12 cellular contexts compared by ENCODE assay signal in the genomic region with DNA sequence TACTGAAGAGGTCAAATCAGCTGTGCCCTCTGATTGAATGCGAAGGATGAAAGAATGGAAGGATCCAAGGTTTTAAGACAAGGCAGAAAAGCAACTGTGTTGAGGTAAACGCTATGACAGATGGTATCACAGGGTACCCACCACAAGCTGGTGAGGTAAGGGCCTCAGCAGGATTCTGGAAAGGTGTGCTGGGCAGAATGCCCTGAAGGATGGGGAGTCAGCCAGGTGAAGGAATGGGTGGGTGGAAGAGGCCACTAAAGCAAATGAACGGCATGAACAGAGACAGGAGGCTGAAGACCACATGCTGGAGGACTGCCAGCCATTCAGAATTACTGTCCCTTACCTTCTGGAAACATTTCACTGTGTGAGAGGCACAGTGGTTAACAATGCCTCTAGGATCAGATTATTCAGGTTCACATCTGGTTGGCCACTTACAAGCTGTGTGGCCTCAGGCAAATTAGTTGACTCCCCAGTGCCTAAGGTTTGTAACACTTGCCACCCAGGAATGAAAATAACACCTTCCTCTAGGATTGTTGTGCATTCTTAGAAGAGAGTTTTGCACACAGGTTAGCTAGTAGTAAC. TPM values are rescaled to one million over a fixed set of nuclear protein-coding genes. Genes with fewer than 3 reads are reported as not detected.
DNase-seq lines count a peak whose midpoint lies in the region; ATAC-seq and TF ChIP-seq lines count a peak whose summit lies in the region.
"Had no signal": no experiment of that assay in that cellular context is flagged by ENCODE, and none has a peak within 500 bp of the region (broad histone marks: within the 10 kb centered on the region; RNA-seq: fewer than 3 reads in every experiment).

No MANE protein-coding gene starts in this region.

- no peaks in the 10 kb centered on the region for H3F3A ChIP-seq in GM23338 (replicated peaks; ENCODE audit: low read depth)

- no peak overlapping the region for H2AFZ ChIP-seq in GM23338

- no peak overlapping the region for H3K27ac ChIP-seq in GM23338 (ENCODE audit: low read depth)
- no peak overlapping the region for H3K27ac ChIP-seq in ovary

- H3K4me3 ChIP-seq in GM23338 (no peak overlapping the region), ovary (no peak overlapping the region)

- no peaks in the 10 kb centered on the region for H3K36me3 Mint-ChIP-seq in GM23338 (ENCODE audit: low read depth)
- H3K36me3 Mint-ChIP-seq in activated naive CD8-positive, alpha-beta T cell treated with anti-CD3 and anti-CD28 coated beads for 36 hours = peaks cover 22% of the 10 kb centered on the region
- no peaks in the 10 kb centered on the region for H3K36me3 Mint-ChIP-seq in naive B cell

- TF ChIP-seq POLR2A in ovary (IDR thresholded peaks at IDR 0.05) = no peak

- no peaks in the 10 kb centered on the region for H3K27me3 ChIP-seq in GM23338 (ENCODE audit: insufficient read depth)
- no peaks in the 10 kb centered on the region for H3K27me3 ChIP-seq in ovary

- no peaks in the 10 kb centered on the region for H3K27me3 Mint-ChIP-seq in GM23338 (ENCODE audit: insufficient read depth, low read depth, poor library complexity)
- no peaks in the 10 kb centered on the region for H3K27me3 Mint-ChIP-seq in activated naive CD8-positive, alpha-beta T cell treated with anti-CD3 and anti-CD28 coated beads for 36 hours
- H3K27me3 Mint-ChIP-seq in naive B cell = peaks cover 11 to 14% (median 12%) of the 10 kb centered on the region in 3 donors

- TF ChIP-seq EP300 in ovary (IDR thresholded peaks at IDR 0.05) = no peak

- H3K4me3 Mint-ChIP-seq in GM23338 (no peak overlapping the region), naive B cell (peak overlapping the region in 1 of 8 donors; percentile 15)
- H3K4me3 Mint-ChIP-seq in activated naive CD8-positive, alpha-beta T cell treated with anti-CD3 and anti-CD28 coated beads for 36 hours = peak overlapping the region; percentile 16

- TF ChIP-seq CTCF in GM23338 (conservative IDR thresholded peaks at IDR 0.05; ENCODE audit: low read depth in 2 of 2) = no peak
- TF ChIP-seq CTCF in ovary (IDR thresholded peaks at IDR 0.05) = no peak

- intact Hi-C loops in ovary (cut with DNase I) = no loop called here

- H3K4me1 ChIP-seq in GM23338 (ENCODE audit: insufficient read depth) = peaks cover 26% of the 10 kb centered on the region
- H3K4me1 ChIP-seq in ovary (ENCODE audit: insufficient read depth) = no peaks in the 10 kb centered on the region

- DNase-seq in NCI-H2171 treated with DMSO at 0.1 percent for 48 hours (lab: John Stamatoyannopoulos, UW) (peak; percentile 3), NCI-H2171 (lab: John Stamatoyannopoulos, UW) (no peak), GM23338 (ENCODE audit: low spot score) (no peak), naive B cell (no peak), DMS79 treated with DMSO at 0.1 percent for 48 hours (lab: John Stamatoyannopoulos, UW) (no peak), ovary (no peak)
- DNase-seq in activated naive CD8-positive, alpha-beta T cell treated with anti-CD3 and anti-CD28 coated beads for 36 hours = no peak
- DNase-seq: 8988T, activated gamma-delta T cell, DMS153, left cardiac atrium had no signal

- H3K4me2 ChIP-seq in GM23338 = no peak overlapping the region

- no peaks in the 10 kb centered on the region for H3K79me2 ChIP-seq in GM23338 (replicated peaks; ENCODE audit: insufficient read depth)

- H3K36me3 ChIP-seq in GM23338 (ENCODE audit: insufficient read depth) = no peaks in the 10 kb centered on the region
- H3K36me3 ChIP-seq in ovary = no peaks in the 10 kb centered on the region

- ATAC-seq in GM23338 = no peak
- ATAC-seq in naive B cell (ENCODE audit: low read depth in 2 of 2) = no peak
- no peak for ATAC-seq in HG03342 (IDR thresholded peaks at IDR 0.05; ENCODE audit: unreplicated experiment)

- H3K27ac Mint-ChIP-seq in GM23338 (peak overlapping the region; percentile 18; the same call in 1 of the 2 replicates), naive B cell (peak overlapping the region in 4 of 6 donors; percentile 1 to 62 (median 39))
- peak overlapping the region; percentile 75 for H3K27ac Mint-ChIP-seq in activated naive CD8-positive, alpha-beta T cell treated with anti-CD3 and anti-CD28 coated beads for 36 hours

- WGBS in ovary, 3 donors = 77 to 94% (median 91%) methylated on average over 3 of the region's 3 CpGs

- H3K4me1 Mint-ChIP-seq in GM23338 (peaks cover 25% of the 10 kb centered on the region), naive B cell (peaks cover 14 to 17% (median 17%) of the 10 kb centered on the region in 3 donors)
- H3K4me1 Mint-ChIP-seq in activated naive CD8-positive, alpha-beta T cell treated with anti-CD3 and anti-CD28 coated beads for 36 hours = peaks cover 66% of the 10 kb centered on the region

- H3K9me3 ChIP-seq in ovary = no peaks in the 10 kb centered on the region

- H3K9me3 Mint-ChIP-seq in GM23338 = no peaks in the 10 kb centered on the region; the same call in 2 of the 3 replicates
- H3K9me3 Mint-ChIP-seq in activated naive CD8-positive, alpha-beta T cell treated with anti-CD3 and anti-CD28 coated beads for 36 hours = peaks cover 5% of the 10 kb centered on the region
- H3K9me3 Mint-ChIP-seq in naive B cell = no peaks in the 10 kb centered on the region

- H4K20me1 ChIP-seq in GM23338 (replicated peaks; ENCODE audit: insufficient read depth) = no peaks in the 10 kb centered on the region

- no peaks in the 10 kb centered on the region for H3K9me2 ChIP-seq in GM23338 (ENCODE audit: insufficient read depth)

TF ChIP-seq in GM23338, 12 proteins besides CTCF, POLR2A, EP300 and RAD21:
- TF ChIP-seq POLR2AphosphoS5 (IDR thresholded peaks at IDR 0.05; ENCODE audit: low read depth) (no peak), EZH2 (IDR thresholded peaks at IDR 0.05; ENCODE audit: low read depth, unreplicated experiment) (no peak), NANOG (IDR thresholded peaks at IDR 0.05; ENCODE audit: borderline replicate concordance) (no peak), CREB1 (CRISPR knock-in tag; IDR thresholded peaks at IDR 0.05; ENCODE audit: low read depth) (no peak), JUNB (IDR thresholded peaks at IDR 0.05; ENCODE audit: unreplicated experiment) (no peak), EZH2phosphoT487 (IDR thresholded peaks at IDR 0.05; ENCODE audit: unreplicated experiment) (no peak), ETS1 (IDR thresholded peaks at IDR 0.05) (no peak)
- TF ChIP-seq, protein P1, sequence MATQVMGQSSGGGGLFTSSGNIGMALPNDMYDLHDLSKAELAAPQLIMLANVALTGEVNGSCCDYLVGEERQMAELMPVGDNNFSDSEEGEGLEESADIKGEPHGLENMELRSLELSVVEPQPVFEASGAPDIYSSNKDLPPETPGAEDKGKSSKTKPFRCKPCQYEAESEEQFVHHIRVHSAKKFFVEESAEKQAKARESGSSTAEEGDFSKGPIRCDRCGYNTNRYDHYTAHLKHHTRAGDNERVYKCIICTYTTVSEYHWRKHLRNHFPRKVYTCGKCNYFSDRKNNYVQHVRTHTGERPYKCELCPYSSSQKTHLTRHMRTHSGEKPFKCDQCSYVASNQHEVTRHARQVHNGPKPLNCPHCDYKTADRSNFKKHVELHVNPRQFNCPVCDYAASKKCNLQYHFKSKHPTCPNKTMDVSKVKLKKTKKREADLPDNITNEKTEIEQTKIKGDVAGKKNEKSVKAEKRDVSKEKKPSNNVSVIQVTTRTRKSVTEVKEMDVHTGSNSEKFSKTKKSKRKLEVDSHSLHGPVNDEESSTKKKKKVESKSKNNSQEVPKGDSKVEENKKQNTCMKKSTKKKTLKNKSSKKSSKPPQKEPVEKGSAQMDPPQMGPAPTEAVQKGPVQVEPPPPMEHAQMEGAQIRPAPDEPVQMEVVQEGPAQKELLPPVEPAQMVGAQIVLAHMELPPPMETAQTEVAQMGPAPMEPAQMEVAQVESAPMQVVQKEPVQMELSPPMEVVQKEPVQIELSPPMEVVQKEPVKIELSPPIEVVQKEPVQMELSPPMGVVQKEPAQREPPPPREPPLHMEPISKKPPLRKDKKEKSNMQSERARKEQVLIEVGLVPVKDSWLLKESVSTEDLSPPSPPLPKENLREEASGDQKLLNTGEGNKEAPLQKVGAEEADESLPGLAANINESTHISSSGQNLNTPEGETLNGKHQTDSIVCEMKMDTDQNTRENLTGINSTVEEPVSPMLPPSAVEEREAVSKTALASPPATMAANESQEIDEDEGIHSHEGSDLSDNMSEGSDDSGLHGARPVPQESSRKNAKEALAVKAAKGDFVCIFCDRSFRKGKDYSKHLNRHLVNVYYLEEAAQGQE (IDR thresholded peaks at IDR 0.05; ENCODE audit: unreplicated experiment) = no peak
TF ChIP-seq in GM23338: peak in this region for 0.

RNA-seq across cellular contexts. Expression of gene GPRIN3, which starts 23.5 kb away (rescaled TPM):
- total RNA-seq in GM23338 (2014; rRNA removed; shearing (Covaris generic)) = 3.2 TPM in 2 replicates
- polyA plus RNA-seq in GM23338 (2016; fragmentation: Nextera tagmentation; extraction: Ambion mirVana) = 0.49 and 0.74 TPM in 2 replicates
- total RNA-seq in activated naive CD8-positive, alpha-beta T cell treated with anti-CD3 and anti-CD28 coated beads for 36 hours = 1 to 10 TPM; 9.2 to 9.4 TPM
- under 1 TPM in 2 of 6 donors, not detected in 4; 0.06 to 0.16 TPM for polyA plus RNA-seq in naive B cell (ENCODE audit: low read depth in 6 of 6)
- 1 to 10 TPM; 2.7 to 6.8 (median 3.9) TPM for total RNA-seq in ovary
- polyA plus RNA-seq in ovary = 1 to 10 TPM; 1.0 to 1.7 TPM

Comparison
In these comparisons a context has a peak if more than half of its experiments do, and no peak if none do; other contexts are left out.
1. H3K27ac Mint-ChIP-seq: peak in every context shown above with its lines; median percentile 75 in activated naive CD8-positive, alpha-beta T cell treated with anti-CD3 and anti-CD28 coated beads for 36 hours; 39 in naive B cell; 18 in GM23338.